In the genomic region with DNA sequence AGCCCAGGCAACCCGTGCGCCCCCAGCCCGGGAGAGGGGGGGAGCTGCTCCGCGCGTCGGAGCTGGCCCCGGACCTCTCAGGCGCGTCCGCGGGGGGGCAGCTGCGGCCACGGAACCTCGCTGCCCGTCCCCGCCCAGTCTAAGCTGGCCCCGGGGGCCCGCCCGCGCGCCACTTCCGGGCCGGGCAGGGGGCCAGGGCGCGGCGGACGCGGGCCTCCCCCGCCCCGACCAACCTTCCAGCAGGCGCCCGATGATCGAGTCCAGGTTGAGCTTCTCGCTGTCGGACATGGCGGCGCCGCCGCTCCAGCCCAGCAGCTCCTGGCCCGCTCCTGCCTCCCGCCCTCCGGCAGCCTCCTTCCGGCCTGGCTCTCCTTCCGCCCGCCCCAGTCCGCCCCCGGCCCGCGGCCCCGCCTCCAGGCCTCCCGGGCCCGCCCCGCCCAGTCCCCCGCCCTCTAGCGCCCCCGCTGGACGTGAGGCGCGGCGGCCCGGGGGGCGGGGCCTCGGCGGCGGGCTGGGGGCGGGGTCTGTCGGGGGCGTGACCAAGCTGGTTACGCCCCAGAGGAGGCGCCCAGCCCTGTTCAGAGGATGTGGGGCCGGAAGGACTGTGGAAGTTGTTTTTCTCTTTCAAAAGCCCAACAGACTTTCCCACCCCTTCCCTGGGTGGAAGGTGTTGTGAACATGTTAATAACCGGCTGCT, we compare ENCODE assay signal across 8 cellular contexts. TPM values are rescaled to one million over a fixed set of nuclear protein-coding genes. Genes with fewer than 3 reads are reported as not detected.
DNase-seq lines count a peak whose midpoint lies in the region; ATAC-seq and TF ChIP-seq lines count a peak whose summit lies in the region.

A gene (minus strand): TSS at position 364 of the 697 bp plus-strand sequence. CDS start 76 bp downstream, at position 288.

- DNase-seq in ACHN (peak; percentile 81), NCI-H2227 (lab: John Stamatoyannopoulos, UW; ENCODE audit: unreplicated experiment) (peak; percentile 92), mammary epithelial cell (peak; percentile 81), iPS-NIHi7 (ENCODE audit: extremely low spot score) (peak; percentile 98), smooth muscle cell (lab: John Stamatoyannopoulos, UW; ENCODE audit: unreplicated experiment) (peak; percentile 81)

- peak within 1 kb of the TSS; percentile 58 for H3K27ac ChIP-seq in mammary epithelial cell (ENCODE audit: insufficient read depth, low read depth, low read length)
- peak within 1 kb of the TSS; percentile 75 for H3K27ac ChIP-seq in smooth muscle cell (ENCODE audit: low read depth)

- H3K9ac ChIP-seq in mammary epithelial cell (ENCODE audit: insufficient read depth, low read length) = peak within 1 kb of the TSS; percentile 73
- peak within 1 kb of the TSS; percentile 97 for H3K9ac ChIP-seq in smooth muscle cell (ENCODE audit: low read depth)

- BruUV-seq in mammary epithelial cell (replicated peaks; lab: Mats Ljungman, UMichigan) = no TSS peak

- no peaks in the 10 kb centered on the region for H3F3A ChIP-seq in smooth muscle cell (ENCODE audit: low read depth)

- H3K4me2 ChIP-seq in mammary epithelial cell (ENCODE audit: insufficient read depth, low read depth, low read length) = peak within 1 kb of the TSS; percentile 92
- H3K4me2 ChIP-seq in smooth muscle cell = peak within 1 kb of the TSS; percentile 99

- no peaks in the 10 kb centered on the region for H4K20me1 ChIP-seq in mammary epithelial cell (ENCODE audit: insufficient read depth, low read length)
- peaks cover 24% of the 10 kb centered on the region for H4K20me1 ChIP-seq in smooth muscle cell (ENCODE audit: low read depth)

- H3K79me2 ChIP-seq in mammary epithelial cell (ENCODE audit: insufficient read depth, low read length) (peaks cover 24% of the 10 kb centered on the region), smooth muscle cell (ENCODE audit: low read depth) (peaks cover 22% of the 10 kb centered on the region)

- intact Hi-C loops in mammary epithelial cell (cut with micrococcal nuclease) = loop anchor here (1.0 to 5.0 kb wide), 5 partner anchors 11 to 105 kb away; a partner anchor contains a TSS

- peaks cover 17% of the 10 kb centered on the region for H3K4me1 ChIP-seq in mammary epithelial cell (ENCODE audit: insufficient read depth, low read length)
- H3K4me1 ChIP-seq in smooth muscle cell (ENCODE audit: low read depth) = peaks cover 4% of the 10 kb centered on the region

- in situ Hi-C loops in ACHN (cut with HindIII; ENCODE audit: low pct_ligation_motif_present, low pct_unique_long_range_greater_than_20kb, low sequenced_read_pairs) (no loop called here), mammary epithelial cell (cut with MboI; ENCODE audit: low sequenced_read_pairs in 2 of 2) (loop anchor here in 1 of 2 donors (5.0 kb wide), 1 partner anchor 106 kb away; a partner anchor contains a TSS)

- dilution Hi-C loops in mammary epithelial cell (cut with HindIII; ENCODE audit: low sequenced_read_pairs) = no loop called here

- H3K9me3 ChIP-seq in mammary epithelial cell (replicated peaks; ENCODE audit: insufficient read depth, low read length) (no peaks in the 10 kb centered on the region), smooth muscle cell (replicated peaks; ENCODE audit: low read depth) (no peaks in the 10 kb centered on the region)

- H3K27me3 ChIP-seq in mammary epithelial cell (ENCODE audit: insufficient read depth, low read length) (no peaks in the 10 kb centered on the region), smooth muscle cell (ENCODE audit: low read depth) (no peaks in the 10 kb centered on the region)

- H3K4me3 ChIP-seq in WI38 (ENCODE audit: low read depth, low read length) (peak within 1 kb of the TSS; percentile 95), mammary epithelial cell (replicated peaks in 1 of 3; ENCODE audit: insufficient read depth in 1 of 3, low read depth in 2 of 3, low read length in 3 of 3) (peak within 1 kb of the TSS; percentile 85 to 95 (median 89)), smooth muscle cell (peak within 1 kb of the TSS; percentile 89)

- H3K36me3 ChIP-seq in mammary epithelial cell (ENCODE audit: insufficient read depth, low read length) = peaks cover 4% of the 10 kb centered on the region
- H3K36me3 ChIP-seq in smooth muscle cell (ENCODE audit: low read depth) = no peaks in the 10 kb centered on the region

- CTCF ChIA-PET in mammary epithelial cell (lab: Charles Lee; ENCODE audit: low non-redundant PET) = interaction anchor here (0.6 to 1.0 kb wide), 8 partner anchors 46 to 922 kb away, joined by 3 to 20 read pairs (median 4); a partner anchor contains a TSS

- WGBS in mammary epithelial cell (ENCODE audit: low coverage, missing lambda C conversion rate) = 0% methylated on average over 7 of the region's 73 CpGs
- 0% methylated on average over 19 of the region's 73 CpGs for WGBS in smooth muscle cell (ENCODE audit: low lambda C conversion rate)

- ATAC-seq in GM18867 (IDR thresholded peaks at IDR 0.05; ENCODE audit: unreplicated experiment) = peak; percentile 57
- peak; percentile 47 for ATAC-seq in HG03103 (IDR thresholded peaks at IDR 0.05; ENCODE audit: low read depth, unreplicated experiment)

- no peak for TF ChIP-seq CTCF in WI38 (IDR thresholded peaks at IDR 0.05; ENCODE audit: low read depth, low read length)
- TF ChIP-seq CTCF in mammary epithelial cell (conservative IDR thresholded peaks at IDR 0.05 in 1 of 2, IDR thresholded peaks at IDR 0.05 in 1 of 2; ENCODE audit: extremely low read depth in 1 of 2, insufficient read depth in 1 of 2, low read depth in 1 of 2, low read length in 2 of 2) = peak in 1 of 2 donors; percentile 29
- TF ChIP-seq CTCF in smooth muscle cell (IDR thresholded peaks at IDR 0.05; ENCODE audit: borderline replicate concordance, insufficient read depth, poor library complexity, severe bottlenecking) = peak; percentile 52

- peak within 1 kb of the TSS; percentile 99 for H2AFZ ChIP-seq in mammary epithelial cell (ENCODE audit: low read depth, low read length)
- no peak within 1 kb of the TSS for H2AFZ ChIP-seq in smooth muscle cell (ENCODE audit: low read depth)

RNA-seq across cellular contexts. Expression of the gene that starts here (rescaled TPM):
- 100 to 1,000 TPM; 178 to 182 TPM for total RNA-seq in mammary epithelial cell
- polyA plus RNA-seq in mammary epithelial cell = 331 TPM
- 255 TPM for polyA minus RNA-seq in mammary epithelial cell
- total RNA-seq in smooth muscle cell = 99.3 and 123 TPM in 2 replicates
- 210 and 220 TPM in 2 replicates for polyA plus RNA-seq in smooth muscle cell

Comparison
In these comparisons a context has a peak if more than half of its experiments do, and no peak if none do; other contexts are left out.
1. Peak in every context shown above with its lines: DNase-seq, ATAC-seq, H3K4me3 ChIP-seq and H3K27ac ChIP-seq.